Comparison of ENCODE assay signal across 9 cellular contexts in the genomic region with DNA sequence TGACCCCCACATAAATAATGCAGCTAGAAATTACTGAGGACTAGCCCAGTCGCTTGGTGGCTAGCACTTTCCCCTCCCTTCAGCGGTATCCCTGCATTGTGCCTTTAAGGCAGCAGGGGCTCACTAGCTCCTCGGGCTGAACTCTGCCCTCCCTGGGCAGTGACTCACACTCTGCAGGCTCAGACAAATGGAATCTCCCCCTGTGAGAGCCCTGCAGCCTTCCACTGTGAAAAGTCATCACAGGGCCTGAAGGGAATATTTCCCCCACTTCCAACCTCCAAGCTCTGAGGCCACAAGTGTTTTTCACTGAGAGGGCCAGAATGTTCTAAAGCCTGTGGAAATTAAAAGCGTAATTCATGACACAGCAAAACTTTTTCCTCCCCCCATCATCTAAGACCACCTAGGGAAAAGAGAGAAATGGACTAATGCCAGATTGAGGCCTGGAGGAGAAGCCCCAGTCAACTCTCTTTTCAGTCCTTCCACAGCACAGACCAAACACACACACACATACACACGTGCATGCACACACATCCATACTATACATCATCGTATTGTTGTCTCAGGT.
DNase-seq lines count a peak whose midpoint lies in the region; ATAC-seq, FAIRE-seq and TF ChIP-seq lines count a peak whose summit lies in the region.
"Had no signal": no experiment of that assay in that cellular context is flagged by ENCODE, and none has a peak within 500 bp of the region (broad histone marks: within the 10 kb centered on the region; RNA-seq: fewer than 3 reads in every experiment).

No MANE protein-coding gene starts in this region.

- TF ChIP-seq RAD21 in A549 (conservative IDR thresholded peaks at IDR 0.05 in 1 of 2, IDR thresholded peaks at IDR 0.05 in 1 of 2): peak; percentile 22 to 41; a peak in 2 of 5 replicates

- H3K36me3 ChIP-seq in endodermal cell (ENCODE audit: control insufficient read depth, insufficient read depth, low read length) (no peaks in the 10 kb centered on the region), mesenchymal stem cell (ENCODE audit: control insufficient read depth in 1 of 2, insufficient read depth in 2 of 2, low read depth in 1 of 2, low read length in 2 of 2) (no peaks in the 10 kb centered on the region), Karpas-422 (ENCODE audit: insufficient read depth, low read length) (no peaks in the 10 kb centered on the region)

- CTCF ChIA-PET in A549 (lab: Yijun Ruan, JAX): interaction anchor here (0.7 to 7.5 kb wide), 9 partner anchors 8 to 1175 kb away, joined by 3 to 89 read pairs (median 4); a partner anchor contains a TSS

- 0% methylated on average over 6 of the region's 6 CpGs for WGBS in A549 (ENCODE audit: missing lambda C conversion rate)
- WGBS in endodermal cell (ENCODE audit: insufficient coverage in 1 of 2, insufficient read length in 1 of 2), 2 experiments: 7 to 18% methylated on average over 4 to 6 of the region's 6 CpGs
- WGBS in mesenchymal stem cell: 3% methylated on average over 4 of the region's 6 CpGs

- H2BK120ac ChIP-seq in mesenchymal stem cell (ENCODE audit: low read depth, low read length): peak overlapping the region; percentile 86

- H4K91ac ChIP-seq in mesenchymal stem cell (ENCODE audit: low read length): peak overlapping the region; percentile 74

- H3K18ac ChIP-seq in mesenchymal stem cell (ENCODE audit: low read depth in 1 of 2, low read length in 2 of 2): peak overlapping the region; percentile 58 to 97

- H4K8ac ChIP-seq in mesenchymal stem cell (ENCODE audit: low read length): peak overlapping the region; percentile 98

- peak overlapping the region; percentile 21 for H3K4me3 Mint-ChIP-seq in endodermal cell

- peaks cover 2% of the 10 kb centered on the region for H3K79me1 ChIP-seq in mesenchymal stem cell (replicated peaks; ENCODE audit: low read length, poor library complexity, severe bottlenecking)

- H3K27ac Mint-ChIP-seq in endodermal cell: peak overlapping the region; percentile 93

- H3K4me1 ChIP-seq in A549: peaks cover 67% of the 10 kb centered on the region
- H3K4me1 ChIP-seq in endodermal cell (ENCODE audit: control insufficient read depth, insufficient read depth, low read length): peaks cover 15% of the 10 kb centered on the region
- peaks cover 11% of the 10 kb centered on the region for H3K4me1 ChIP-seq in mesenchymal stem cell (ENCODE audit: control insufficient read depth, insufficient read depth, low read depth, low read length)
- no peaks in the 10 kb centered on the region for H3K4me1 ChIP-seq in Karpas-422 (ENCODE audit: low read length)

- H4K20me1 ChIP-seq in Karpas-422 (ENCODE audit: insufficient read depth, low read depth, low read length): no peaks in the 10 kb centered on the region

- peak overlapping the region; percentile 33 for H2BK5ac ChIP-seq in mesenchymal stem cell (ENCODE audit: low read depth, low read length, poor library complexity, severe bottlenecking)

- no peaks in the 10 kb centered on the region for H3K79me2 ChIP-seq in Karpas-422 (ENCODE audit: low read length)

- H3K9me2 ChIP-seq in Karpas-422 (replicated peaks; ENCODE audit: insufficient read depth, low read length): no peaks in the 10 kb centered on the region

- peak overlapping the region in 1 of 2 experiments; percentile 23 for H3K14ac ChIP-seq in mesenchymal stem cell (ENCODE audit: low read length in 2 of 2)

- no peak overlapping the region for H2BK15ac ChIP-seq in mesenchymal stem cell (ENCODE audit: low read depth, poor library complexity, severe bottlenecking)

- TF ChIP-seq CTCF in A549 (IDR thresholded peaks at IDR 0.05): no peak
- TF ChIP-seq CTCF in endodermal cell (conservative IDR thresholded peaks at IDR 0.05): peak; percentile 56

- H3K4me2 ChIP-seq in A549 (peak overlapping the region; percentile 75), mesenchymal stem cell (ENCODE audit: low read length, poor library complexity, severe bottlenecking) (peak overlapping the region; percentile 53), Karpas-422 (ENCODE audit: low read depth, low read length, poor library complexity, severe bottlenecking) (no peak overlapping the region)

- peak overlapping the region; percentile 51 to 73 for H2BK12ac ChIP-seq in mesenchymal stem cell (ENCODE audit: low read length in 2 of 2)

- TF ChIP-seq POLR2A in A549 (IDR thresholded peaks at IDR 0.05; ENCODE audit: low read length): no peak

- H2AFZ ChIP-seq in mesenchymal stem cell (ENCODE audit: low read depth, low read length): no peak overlapping the region
- H2AFZ ChIP-seq in Karpas-422 (ENCODE audit: low read length): no peak overlapping the region

- no peaks in the 10 kb centered on the region for H3K9me3 ChIP-seq in A549
- H3K9me3 ChIP-seq in endodermal cell (ENCODE audit: control insufficient read depth, low read length): no peaks in the 10 kb centered on the region
- no peaks in the 10 kb centered on the region for H3K9me3 ChIP-seq in mesenchymal stem cell (ENCODE audit: control insufficient read depth, low read length)
- no peaks in the 10 kb centered on the region for H3K9me3 ChIP-seq in Karpas-422 (ENCODE audit: low read length)

- no peaks in the 10 kb centered on the region for H3K36me3 Mint-ChIP-seq in endodermal cell (ENCODE audit: low read depth)

- H3K9ac ChIP-seq in endodermal cell (ENCODE audit: extremely low read depth, low read length, poor library complexity, severe bottlenecking): no peak overlapping the region
- peak overlapping the region; percentile 94 for H3K9ac ChIP-seq in mesenchymal stem cell (ENCODE audit: low read length)
- no peak overlapping the region for H3K9ac ChIP-seq in Karpas-422 (ENCODE audit: low read length)

- POLR2A ChIA-PET in A549 (lab: Yijun Ruan, JAX): no interaction called here

- no peak overlapping the region for H3K4me3 ChIP-seq in A549
- H3K4me3 ChIP-seq in endodermal cell (ENCODE audit: low read length): no peak overlapping the region
- peak overlapping the region in 1 of 2 experiments; percentile 63 for H3K4me3 ChIP-seq in mesenchymal stem cell (ENCODE audit: insufficient read depth in 1 of 2, low read depth in 1 of 2, low read length in 2 of 2)
- no peak overlapping the region for H3K4me3 ChIP-seq in Karpas-422 (ENCODE audit: low read length)

- H3K23ac ChIP-seq in mesenchymal stem cell (ENCODE audit: low read length in 2 of 2): no peak overlapping the region

- DNase-seq in A549 (ENCODE audit: low read depth in 1 of 2, low spot score in 1 of 2) (peak; percentile 93 to 95), LoVo (ENCODE audit: low spot score) (peak; percentile 90), endodermal cell (peak; percentile 90), mesenchymal stem cell (peak; percentile 98), NCI-H1092 (lab: John Stamatoyannopoulos, UW) (no peak), Karpas-422 (no peak), NCI-H128 (lab: John Stamatoyannopoulos, UW; ENCODE audit: unreplicated experiment) (no peak)
- DNase-seq: DND-41 had no signal

- H3K4ac ChIP-seq in mesenchymal stem cell (ENCODE audit: low read depth in 1 of 2, low read length in 2 of 2): peak overlapping the region; percentile 76 to 88

- peaks cover 16% of the 10 kb centered on the region for H3K27me3 Mint-ChIP-seq in endodermal cell (ENCODE audit: insufficient read depth)

- peak; percentile 99 to 100 for ATAC-seq in A549
- no peak for ATAC-seq in HG02870 (IDR thresholded peaks at IDR 0.05; ENCODE audit: unreplicated experiment)

- peaks cover 42% of the 10 kb centered on the region for H3K4me1 Mint-ChIP-seq in endodermal cell

- TF ChIP-seq EP300 in A549 (IDR thresholded peaks at IDR 0.05): peak; percentile 56 to 61; a peak in 2 of 5 replicates

- peak overlapping the region; percentile 47 for H2AK5ac ChIP-seq in mesenchymal stem cell (ENCODE audit: low read length, severe bottlenecking)

- FAIRE-seq in A549 (lab: Jason Lieb, UNC): peak; percentile 56

- H3K27ac ChIP-seq in A549 (peak overlapping the region; percentile 91 to 92), endodermal cell (ENCODE audit: low read depth, low read length) (peak overlapping the region; percentile 50), mesenchymal stem cell (ENCODE audit: low read length, poor library complexity, severe bottlenecking) (peak overlapping the region; percentile 95), Karpas-422 (ENCODE audit: low read length) (no peak overlapping the region)

- H3K9me3 Mint-ChIP-seq in endodermal cell: no peaks in the 10 kb centered on the region

- H3K27me3 ChIP-seq in endodermal cell (ENCODE audit: control insufficient read depth, insufficient read depth, low read length, poor library complexity, severe bottlenecking): peaks cover 8% of the 10 kb centered on the region
- no peaks in the 10 kb centered on the region for H3K27me3 ChIP-seq in mesenchymal stem cell (ENCODE audit: control insufficient read depth in 1 of 2, insufficient read depth in 1 of 2, low read length in 2 of 2)
- no peaks in the 10 kb centered on the region for H3K27me3 ChIP-seq in Karpas-422 (ENCODE audit: low read length)

TF ChIP-seq in A549, 52 proteins besides CTCF, POLR2A, EP300 and RAD21 (continues in another document):
- TF ChIP-seq RFX5 (IDR thresholded peaks at IDR 0.05) (no peak), CHD2 (IDR thresholded peaks at IDR 0.05; ENCODE audit: low read length, partially characterized antibody) (no peak), JUN (IDR thresholded peaks at IDR 0.05) (peak; percentile 83 to 86), RNF2 (IDR thresholded peaks at IDR 0.05; ENCODE audit: borderline replicate concordance, low read depth) (no peak), NFE2L2 (conservative IDR thresholded peaks at IDR 0.05; ENCODE audit: low read length) (no peak; the same call in 1 of the 2 replicates), ZSCAN20 (CRISPR knock-in tag; IDR thresholded peaks at IDR 0.05) (no peak), SMC3 (IDR thresholded peaks at IDR 0.05) (peak; percentile 34; the same call in 1 of the 3 replicates), RCOR1 (IDR thresholded peaks at IDR 0.05; ENCODE audit: low read depth, low read length) (no peak), MAZ (IDR thresholded peaks at IDR 0.05; ENCODE audit: borderline replicate concordance, low read depth, low read length) (no peak), TP53 (CRISPR knock-in tag; IDR thresholded peaks at IDR 0.05) (no peak)
- TF ChIP-seq, protein P1, sequence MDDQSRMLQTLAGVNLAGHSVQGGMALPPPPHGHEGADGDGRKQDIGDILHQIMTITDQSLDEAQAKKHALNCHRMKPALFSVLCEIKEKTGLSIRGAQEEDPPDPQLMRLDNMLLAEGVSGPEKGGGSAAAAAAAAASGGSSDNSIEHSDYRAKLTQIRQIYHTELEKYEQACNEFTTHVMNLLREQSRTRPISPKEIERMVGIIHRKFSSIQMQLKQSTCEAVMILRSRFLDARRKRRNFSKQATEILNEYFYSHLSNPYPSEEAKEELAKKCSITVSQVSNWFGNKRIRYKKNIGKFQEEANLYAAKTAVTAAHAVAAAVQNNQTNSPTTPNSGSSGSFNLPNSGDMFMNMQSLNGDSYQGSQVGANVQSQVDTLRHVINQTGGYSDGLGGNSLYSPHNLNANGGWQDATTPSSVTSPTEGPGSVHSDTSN (IDR thresholded peaks at IDR 0.05): peak; percentile 66; the same call in 1 of the 2 replicates
- TF ChIP-seq, protein P2, sequence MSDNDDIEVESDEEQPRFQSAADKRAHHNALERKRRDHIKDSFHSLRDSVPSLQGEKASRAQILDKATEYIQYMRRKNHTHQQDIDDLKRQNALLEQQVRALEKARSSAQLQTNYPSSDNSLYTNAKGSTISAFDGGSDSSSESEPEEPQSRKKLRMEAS (IDR thresholded peaks at IDR 0.05): peak; percentile 60; the same call in 1 of the 2 replicates

Comparison
In these comparisons a context has a peak if more than half of its experiments do, and no peak if none do; other contexts are left out.
1. DNase-seq: peak in A549 (2 of 2), LoVo (single experiment), endodermal cell (single experiment) and mesenchymal stem cell (single experiment); none in NCI-H1092 (single experiment), Karpas-422 (single experiment) and NCI-H128 (single experiment).